30 cellular contexts compared by ENCODE assay signal in the genomic region with DNA sequence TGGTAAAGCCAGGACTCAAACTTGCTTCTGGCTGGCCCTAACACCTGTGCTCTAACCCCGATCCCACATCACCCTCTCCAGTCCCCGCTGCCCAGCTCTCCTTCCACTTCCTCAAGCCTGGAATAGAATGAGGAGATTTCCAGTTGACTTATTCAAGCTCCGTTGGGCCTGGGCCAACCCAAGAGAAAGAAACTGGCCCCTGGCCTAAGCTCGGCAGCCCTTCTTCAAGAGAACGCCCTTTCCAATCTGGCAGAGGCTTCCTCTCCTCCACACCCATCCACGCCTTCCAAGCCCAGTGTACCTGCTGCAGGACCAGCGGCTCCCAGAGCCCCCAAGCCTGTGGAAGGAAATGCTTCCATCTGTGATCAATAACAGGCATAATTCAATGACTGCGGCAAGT. TPM values are rescaled to one million over a fixed set of nuclear protein-coding genes. Genes with fewer than 3 reads are reported as not detected.
DNase-seq lines count a peak whose midpoint lies in the region; ATAC-seq and TF ChIP-seq lines count a peak whose summit lies in the region.
"Had no signal": no experiment of that assay in that cellular context is flagged by ENCODE, and none has a peak within 500 bp of the region (broad histone marks: within the 10 kb centered on the region; RNA-seq: fewer than 3 reads in every experiment).

No MANE protein-coding gene starts in this region.

- intact Hi-C loops in testis (cut with DNase I; ENCODE audit: low total_unique reads), result no loop called here

- H3K9me3 ChIP-seq in testis, result no peaks in the 10 kb centered on the region
- H3K9me3 ChIP-seq: HAP-1, SJSA1, transverse colon had no signal

- H3K27ac ChIP-seq in testis, result no peak overlapping the region
- H3K27ac ChIP-seq: C4-2B, SJSA1, transverse colon had no signal

- no peak for TF ChIP-seq CTCF in testis (IDR thresholded peaks at IDR 0.05)

- no peaks in the 10 kb centered on the region for H3K27me3 ChIP-seq in testis
- H3K27me3 ChIP-seq: transverse colon had no signal

- H3K4me1 ChIP-seq in testis, result no peaks in the 10 kb centered on the region
- H3K4me1 ChIP-seq: SJSA1 had no signal

- H3K36me3 ChIP-seq in testis (ENCODE audit: low read depth, missing control alignments), result no peaks in the 10 kb centered on the region
- H3K36me3 ChIP-seq: HAP-1, SJSA1, transverse colon had no signal

- no peak for ATAC-seq in HG03196 (IDR thresholded peaks at IDR 0.05; ENCODE audit: unreplicated experiment)
- ATAC-seq: left lobe of liver had no signal

- WGBS in testis, 2 donors, result 72 to 74% methylated on average over 8 of the region's 8 CpGs

- DNase-seq in NCI-H146 (lab: John Stamatoyannopoulos, UW) (peak; percentile 40), NCI-H146 treated with DMSO at 0.1 percent for 48 hours (lab: John Stamatoyannopoulos, UW; ENCODE audit: unreplicated experiment) (no peak), NCI-H446 (lab: John Stamatoyannopoulos, UW) (peak; percentile 87 to 98), globus pallidus (ENCODE audit: low spot score) (peak; percentile 17), testis (peak; percentile 37), epidermal melanocyte (ENCODE audit: insufficient read length, low spot score) (no peak), hippocampal formation (lab: John Stamatoyannopoulos, UW) (no peak)
- DNase-seq: 8988T; activated CD4-positive, alpha-beta T cell treated with anti-CD3 and anti-CD28 coated beads for 48 hours; activated CD8-positive, alpha-beta memory T cell treated with anti-CD3 and anti-CD28 coated beads for 24 hours; activated naive CD4-positive, alpha-beta T cell treated with anti-CD3 and anti-CD28 coated beads, Interleukin-2, amount 50 U/mL, for 16 hours; activated T-cell treated with anti-CD3 and anti-CD28 coated beads for 4 hours; COR-L47; GDM1; IMR-90; naive B cell; NCI-H187; NCI-H774; stimulated activated CD4-positive, alpha-beta T cell treated with anti-CD3 and anti-CD28 coated beads, Interleukin-4, amount 100 ng/mL, for 1 hour; T1000; transverse colon had no signal

- no peak for TF ChIP-seq POLR2A in testis (IDR thresholded peaks at IDR 0.05)

- no peak overlapping the region for H3K4me3 ChIP-seq in testis
- H3K4me3 ChIP-seq: HAP-1, SJSA1, transverse colon had no signal

RNA-seq across cellular contexts. Expression of gene LRRN2, which starts 51.9 kb away (rescaled TPM):
- total RNA-seq in testis, result 10 to 100 TPM; 19.5 to 27.4 TPM
- polyA plus RNA-seq in testis (ENCODE audit: insufficient read depth, low read depth, low replicate concordance), result 16.7 TPM
- total RNA-seq: activated T-helper 2 cell treated with anti-CD3 and anti-CD28 coated beads, Interferon-gamma antibody, Interleukin-2, Interleukin-4, amounts not matched to agents 10 μg/mL and 5 μg/mL and 100 μg/mL, durations not matched to agents 14 hours and 24 hours and 36 hours; endothelial cell of umbilical vein; glomerular endothelial cell; IMR-90; LHCN-M2; SJSA1 had no signal
- polyA plus RNA-seq: endothelial cell of umbilical vein, IMR-90 had no signal

Comparison
In these comparisons a context has a peak if more than half of its experiments do, and no peak if none do; other contexts are left out.
1. DNase-seq: peak in NCI-H146 (single experiment), NCI-H446 (2 of 2), globus pallidus (single experiment) and testis (single experiment); none in NCI-H146 treated with DMSO at 0.1 percent for 48 hours (single experiment), epidermal melanocyte (single experiment) and hippocampal formation (0 of 2).